ENCODE assay signal across 8 cellular contexts in the genomic region with DNA sequence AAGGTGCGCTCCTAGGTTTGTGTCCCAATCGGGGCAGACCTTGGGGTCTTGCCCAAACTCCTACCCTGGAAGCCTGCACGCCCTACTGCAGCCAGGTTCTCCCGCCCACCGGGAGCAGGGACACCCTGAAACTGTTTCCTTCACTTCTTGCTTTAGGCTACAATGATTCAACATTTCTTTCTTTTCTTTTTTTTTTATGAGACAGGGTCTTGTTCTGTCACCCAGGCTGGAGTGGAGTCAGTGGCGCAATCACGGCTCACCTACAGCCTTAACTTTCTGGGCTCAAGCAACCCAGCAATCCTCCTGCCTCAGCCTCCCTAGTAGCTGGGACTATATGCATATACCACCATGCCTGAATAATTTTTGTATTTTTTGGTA.
DNase-seq lines count a peak whose midpoint lies in the region; ATAC-seq and TF ChIP-seq lines count a peak whose summit lies in the region.

No MANE protein-coding gene starts in this region.

- H3K4me3 ChIP-seq in left lung (no peak overlapping the region), stomach smooth muscle (ENCODE audit: low read length in 2 of 2) (peak overlapping the region; percentile 23 to 49)

- no peak for TF ChIP-seq CTCF in left lung (IDR thresholded peaks at IDR 0.05)

- peak overlapping the region; percentile 88 for H3K27ac ChIP-seq in left lung
- no peak overlapping the region for H3K27ac ChIP-seq in stomach smooth muscle (ENCODE audit: low read length)

- no peaks in the 10 kb centered on the region for H3K27me3 ChIP-seq in left lung
- H3K27me3 ChIP-seq in stomach smooth muscle (ENCODE audit: control insufficient read depth in 1 of 2, insufficient read depth in 2 of 2, low read length in 2 of 2): no peaks in the 10 kb centered on the region

- peak overlapping the region; percentile 81 for H3K27ac Mint-ChIP-seq in activated CD4-positive, alpha-beta T cell treated with anti-CD3 and anti-CD28 coated beads, Interleukin-2, amount 10 ng/mL, durations not matched to agents 24 days and 14 days
- H3K27ac Mint-ChIP-seq in activated T-helper 17 cell treated with anti-CD3 and anti-CD28 coated beads, Interleukin-2, amount 50 U/mL, for 72 hours: peak overlapping the region; percentile 89

- no peaks in the 10 kb centered on the region for H3K27me3 Mint-ChIP-seq in activated CD4-positive, alpha-beta T cell treated with anti-CD3 and anti-CD28 coated beads, Interleukin-2, amount 10 ng/mL, durations not matched to agents 24 days and 14 days
- no peaks in the 10 kb centered on the region for H3K27me3 Mint-ChIP-seq in activated T-helper 17 cell treated with anti-CD3 and anti-CD28 coated beads, Interleukin-2, amount 50 U/mL, for 72 hours

- peak overlapping the region; percentile 55 to 59 for H3K9ac ChIP-seq in stomach smooth muscle (ENCODE audit: low read length in 2 of 2)

- intact Hi-C loops in activated CD4-positive, alpha-beta T cell treated with anti-CD3 and anti-CD28 coated beads, Interleukin-2, amount 10 ng/mL, durations not matched to agents 24 days and 14 days (cut with micrococcal nuclease): loop anchor here (1.0 to 5.0 kb wide), 10 partner anchors 9 to 256 kb away; a partner anchor contains a TSS
- intact Hi-C loops in left lung (cut with DNase I): no loop called here

- peak overlapping the region; percentile 69 for H3K4me3 Mint-ChIP-seq in activated CD4-positive, alpha-beta T cell treated with anti-CD3 and anti-CD28 coated beads, Interleukin-2, amount 10 ng/mL, durations not matched to agents 24 days and 14 days
- H3K4me3 Mint-ChIP-seq in activated T-helper 17 cell treated with anti-CD3 and anti-CD28 coated beads, Interleukin-2, amount 50 U/mL, for 72 hours: peak overlapping the region; percentile 76

- DNase-seq in activated CD4-positive, alpha-beta T cell treated with anti-CD3 and anti-CD28 coated beads, Interleukin-2, amount 10 ng/mL, durations not matched to agents 24 days and 14 days: no peak
- no peak for DNase-seq in activated CD4-positive, alpha-beta T cell treated with anti-CD3 and anti-CD28 coated beads, Interleukin-2, amount 50 U/mL, for 1 hour
- DNase-seq in left lung (no peak), NCI-H2227 treated with DMSO at 0.1 percent for 48 hours (lab: John Stamatoyannopoulos, UW) (no peak), HPDE6-E6E7 (ENCODE audit: extremely low spot score) (no peak)

- H3K9me3 Mint-ChIP-seq in activated CD4-positive, alpha-beta T cell treated with anti-CD3 and anti-CD28 coated beads, Interleukin-2, amount 10 ng/mL, durations not matched to agents 24 days and 14 days: no peaks in the 10 kb centered on the region
- no peaks in the 10 kb centered on the region for H3K9me3 Mint-ChIP-seq in activated T-helper 17 cell treated with anti-CD3 and anti-CD28 coated beads, Interleukin-2, amount 50 U/mL, for 72 hours

- peaks cover 77% of the 10 kb centered on the region for H3K4me1 Mint-ChIP-seq in activated CD4-positive, alpha-beta T cell treated with anti-CD3 and anti-CD28 coated beads, Interleukin-2, amount 10 ng/mL, durations not matched to agents 24 days and 14 days
- peaks cover 78% of the 10 kb centered on the region for H3K4me1 Mint-ChIP-seq in activated T-helper 17 cell treated with anti-CD3 and anti-CD28 coated beads, Interleukin-2, amount 50 U/mL, for 72 hours

- ATAC-seq in activated T-helper 17 cell treated with anti-CD3 and anti-CD28 coated beads, Interleukin-2, amount 50 U/mL, for 72 hours (replicated peaks): peak; percentile 15
- ATAC-seq in left lung (no peak), HG03442 (IDR thresholded peaks at IDR 0.05; ENCODE audit: unreplicated experiment) (no peak)

- peaks cover 52 to 97% of the 10 kb centered on the region in 2 donors for H3K4me1 ChIP-seq in left lung
- H3K4me1 ChIP-seq in stomach smooth muscle (ENCODE audit: control insufficient read depth, insufficient read depth, low read length): peaks cover 100% of the 10 kb centered on the region

- peaks cover 6% of the 10 kb centered on the region for H3K36me3 Mint-ChIP-seq in activated CD4-positive, alpha-beta T cell treated with anti-CD3 and anti-CD28 coated beads, Interleukin-2, amount 10 ng/mL, durations not matched to agents 24 days and 14 days (ENCODE audit: low read depth)
- peaks cover 18% of the 10 kb centered on the region for H3K36me3 Mint-ChIP-seq in activated T-helper 17 cell treated with anti-CD3 and anti-CD28 coated beads, Interleukin-2, amount 50 U/mL, for 72 hours (ENCODE audit: low read depth)

- H3K36me3 ChIP-seq in left lung (no peaks in the 10 kb centered on the region), stomach smooth muscle (ENCODE audit: control insufficient read depth in 2 of 2, insufficient read depth in 2 of 2, low read length in 2 of 2) (no peaks in the 10 kb centered on the region)

- H3K9me3 ChIP-seq in left lung (no peaks in the 10 kb centered on the region), stomach smooth muscle (ENCODE audit: control insufficient read depth in 2 of 2, low read length in 2 of 2) (no peaks in the 10 kb centered on the region)

Comparison
In these comparisons a context has a peak if more than half of its experiments do, and no peak if none do; other contexts are left out.
1. H3K4me3 ChIP-seq: peak in stomach smooth muscle (2 of 2); none in left lung (0 of 2).